ENCODE assay signal across 10 cellular contexts in genomic region chr14:37597538-37598084, GRCh38. TPM values are rescaled to one million over a fixed set of nuclear protein-coding genes. Genes with fewer than 3 reads are reported as not detected.
DNase-seq lines count a peak whose midpoint lies in the region; TF ChIP-seq lines count a peak whose summit lies in the region.
"Had no signal": no experiment of that assay in that cellular context is flagged by ENCODE, and none has a peak within 500 bp of the region (broad histone marks: within the 10 kb centered on the region; RNA-seq: fewer than 3 reads in every experiment).

No MANE protein-coding gene starts in this region.

- DNase-seq in NCI-H1417 (lab: John Stamatoyannopoulos, UW), result peak; percentile 87 to 90 (median 88)
- no peak for DNase-seq in NCI-H1417 treated with DMSO at 0.1 percent for 48 hours (lab: John Stamatoyannopoulos, UW)
- DNase-seq in PC-9, result peak; percentile 58 to 59
- DNase-seq in fibroblast of villous mesenchyme (ENCODE audit: low read depth), result no peak
- peak; percentile 67 for DNase-seq in retina
- no peak for DNase-seq in NCI-H2196 (lab: John Stamatoyannopoulos, UW; ENCODE audit: unreplicated experiment)
- DNase-seq in epidermal melanocyte (ENCODE audit: insufficient read length, low spot score), result no peak
- DNase-seq in A172 (ENCODE audit: low spot score), result no peak
- DNase-seq: NCI-H510A had no signal

- H3K79me2 ChIP-seq in PC-9 (ENCODE audit: low read depth), result peaks cover 68% of the 10 kb centered on the region

- H3K4me3 ChIP-seq in PC-9 (peak overlapping the region; percentile 78), fibroblast of villous mesenchyme (ENCODE audit: low read depth, low read length) (no peak overlapping the region)

- POLR2A ChIA-PET in PC-9 (lab: Charles Lee; ENCODE audit: unreplicated experiment), result interaction anchor here (0.6 kb wide), 2 partner anchors 363 to 922 kb away, joined by 4 read pairs; no protein-coding TSS in a partner anchor

- H3K4me2 ChIP-seq in PC-9, result peak overlapping the region; percentile 83

- peak overlapping the region; percentile 99 for H3K27ac ChIP-seq in PC-9

- H3K9me3 ChIP-seq in PC-9 (ENCODE audit: insufficient read depth, low read depth), result no peaks in the 10 kb centered on the region

- CTCF ChIA-PET in PC-9 (lab: Charles Lee), result interaction anchor here (0.6 kb wide), 2 partner anchors 227 to 1179 kb away, joined by 4 to 5 read pairs; no protein-coding TSS in a partner anchor

- no peaks in the 10 kb centered on the region for H4K20me1 ChIP-seq in PC-9 (ENCODE audit: insufficient read depth)

- no peaks in the 10 kb centered on the region for H3K9me2 ChIP-seq in PC-9 (ENCODE audit: insufficient read depth)

- TF ChIP-seq CTCF in PC-9 (conservative IDR thresholded peaks at IDR 0.05) (peak; percentile 67), fibroblast of villous mesenchyme (IDR thresholded peaks at IDR 0.05; ENCODE audit: insufficient read depth, low read depth, low read length) (peak; percentile 38)

- H3F3A ChIP-seq in PC-9 (ENCODE audit: insufficient read depth, low read depth), result peaks cover 35% of the 10 kb centered on the region

- H2AFZ ChIP-seq in PC-9, result peak overlapping the region; percentile 84

- BruUV-seq in PC-9 (replicated peaks; lab: Mats Ljungman, UMichigan), result no TSS peak

- H3K36me3 ChIP-seq in PC-9 (ENCODE audit: low read depth), result no peaks in the 10 kb centered on the region

- intact Hi-C loops in PC-9 (cut with micrococcal nuclease; ENCODE audit: unreplicated experiment), result loop anchor here (5.0 to 10.0 kb wide), 2 partner anchors 100 to 623 kb away; no protein-coding TSS in a partner anchor

- H3K4me1 ChIP-seq in PC-9 (replicated peaks; ENCODE audit: insufficient read depth), result peaks cover 14% of the 10 kb centered on the region

- no peaks in the 10 kb centered on the region for H3K27me3 ChIP-seq in PC-9 (ENCODE audit: insufficient read depth, low read depth)

RNA-seq across cellular contexts. Expression of gene TTC6, which starts 2.2 kb away (rescaled TPM):
- 4.7 and 5.2 TPM in 2 replicates for total RNA-seq in PC-9 (2021)
- total RNA-seq in fibroblast of villous mesenchyme, result under 0.01 TPM in 2 replicates
- total RNA-seq in A172 (2014; rRNA removed; shearing (Covaris generic)), result 0.14 and 1.5 TPM in 2 replicates
- total RNA-seq: aorta had no signal

RNA-seq across cellular contexts. Expression of gene FOXA1, which starts 2.6 kb away (rescaled TPM):
- 35.4 and 42.6 TPM in 2 replicates for total RNA-seq in PC-9 (2021)
- 0.32 TPM in 1 of 2 replicates, not detected in the other for total RNA-seq in fibroblast of villous mesenchyme
- 1.4 and 1.7 TPM in 2 replicates for total RNA-seq in A172 (2014; rRNA removed; shearing (Covaris generic))
- total RNA-seq: aorta had no signal

Comparison
In these comparisons a context has a peak if more than half of its experiments do, and no peak if none do; other contexts are left out.
1. DNase-seq: peak in NCI-H1417 (3 of 3), PC-9 (2 of 2) and retina (single experiment); none in NCI-H1417 treated with DMSO at 0.1 percent for 48 hours (single experiment), fibroblast of villous mesenchyme (single experiment), NCI-H2196 (single experiment), epidermal melanocyte (single experiment) and A172 (single experiment).
2. RNA of gene FOXA1, which starts 2.6 kb away (total RNA-seq): 35.4 to 42.6 TPM in PC-9; 1.4 to 1.7 TPM in A172 and 0.32 TPM in fibroblast of villous mesenchyme; every median in the first group is over 10 times any median in the second.